ENCODE assay signal across 23 cellular contexts in the genomic region with DNA sequence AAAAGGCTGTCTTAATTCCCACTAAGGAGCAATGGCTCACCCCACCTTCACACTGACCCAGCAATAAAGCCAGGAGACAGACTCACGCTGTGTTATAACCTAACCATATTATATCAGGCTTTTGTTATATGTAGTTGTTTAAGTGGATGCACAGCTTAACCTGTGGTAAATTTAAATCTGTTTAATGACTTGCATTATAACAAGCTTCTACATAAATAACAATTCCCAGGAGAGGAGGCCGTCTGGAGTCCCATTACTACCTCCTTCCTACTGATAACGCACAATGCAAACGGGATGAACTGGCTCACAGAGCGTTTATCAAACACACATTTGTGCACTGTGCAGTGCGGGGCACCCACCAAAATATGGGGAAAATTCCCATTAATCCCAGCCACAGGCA.
"Had no signal": no experiment of that assay in that cellular context is flagged by ENCODE, and none has a peak within 500 bp of the region (broad histone marks: within the 10 kb centered on the region; RNA-seq: fewer than 3 reads in every experiment).

No MANE protein-coding gene starts in this region.

- ATAC-seq: activated CD4-positive, alpha-beta T cell treated with anti-CD3 and anti-CD28 coated beads for 36 hours; activated CD8-positive, alpha-beta memory T cell treated with anti-CD3 and anti-CD28 coated beads, Interleukin-2, amount 10 ng/mL, durations not matched to agents 7 days and 5 days; activated CD8-positive, alpha-beta T cell treated with anti-CD3 and anti-CD28 coated beads, Interleukin-2, amount 10 ng/mL, durations not matched to agents 7 days and 5 days; esophagus mucosa; foreskin keratinocyte; gastrocnemius medialis; heart left ventricle had no signal

- DNase-seq: activated CD4-positive, alpha-beta memory T cell treated with anti-CD3 and anti-CD28 coated beads for 36 hours; activated CD4-positive, alpha-beta T cell treated with anti-CD3 and anti-CD28 coated beads for 36 hours; activated CD4-positive, alpha-beta T cell treated with anti-CD3 and anti-CD28 coated beads, Interleukin-2, amount 10 ng/mL, durations not matched to agents 24 days and 14 days; activated CD4-positive, CD25-positive, alpha-beta regulatory T cell; activated CD4-positive, CD25-positive, alpha-beta regulatory T cell treated with anti-CD3 and anti-CD28 coated beads, Interleukin-2, amount 50 U/mL, for 72 hours; activated CD8-positive, alpha-beta memory T cell treated with anti-CD3 and anti-CD28 coated beads, Interleukin-2, amount 10 ng/mL, durations not matched to agents 7 days and 5 days; activated CD8-positive, alpha-beta memory T cell treated with anti-CD3 and anti-CD28 coated beads, Interleukin-2, amount 50 U/mL, for 4 hours; activated CD8-positive, alpha-beta T cell treated with anti-CD3 and anti-CD28 coated beads, Interleukin-2, amount 10 ng/mL, durations not matched to agents 7 days and 5 days; activated effector memory CD4-positive, alpha-beta T cell treated with anti-CD3 and anti-CD28 coated beads, Interleukin-2, amount 50 U/mL, for 16 hours; activated naive CD4-positive, alpha-beta T cell treated with anti-CD3 and anti-CD28 coated beads for 36 hours; activated naive CD8-positive, alpha-beta T cell treated with anti-CD3 and anti-CD28 coated beads, Interleukin-2, amount 10 ng/mL, durations not matched to agents 7 days and 5 days; activated T-cell treated with anti-CD3 and anti-CD28 coated beads, Interleukin-2, amount 50 U/mL, for 1 hour; activated T-cell treated with anti-CD3 and anti-CD28 coated beads, Interleukin-2, amount 50 U/mL, for 48 hours; central memory CD4-positive, alpha-beta T cell; cerebellar nuclear complex; colonic mucosa; effector CD8-positive, alpha-beta T cell; foreskin keratinocyte; gastrocnemius medialis; glutamatergic neuron; heart left ventricle; T-helper 2 cell had no signal
